Comparison of ENCODE assay signal across 16 cellular contexts in the genomic region with DNA sequence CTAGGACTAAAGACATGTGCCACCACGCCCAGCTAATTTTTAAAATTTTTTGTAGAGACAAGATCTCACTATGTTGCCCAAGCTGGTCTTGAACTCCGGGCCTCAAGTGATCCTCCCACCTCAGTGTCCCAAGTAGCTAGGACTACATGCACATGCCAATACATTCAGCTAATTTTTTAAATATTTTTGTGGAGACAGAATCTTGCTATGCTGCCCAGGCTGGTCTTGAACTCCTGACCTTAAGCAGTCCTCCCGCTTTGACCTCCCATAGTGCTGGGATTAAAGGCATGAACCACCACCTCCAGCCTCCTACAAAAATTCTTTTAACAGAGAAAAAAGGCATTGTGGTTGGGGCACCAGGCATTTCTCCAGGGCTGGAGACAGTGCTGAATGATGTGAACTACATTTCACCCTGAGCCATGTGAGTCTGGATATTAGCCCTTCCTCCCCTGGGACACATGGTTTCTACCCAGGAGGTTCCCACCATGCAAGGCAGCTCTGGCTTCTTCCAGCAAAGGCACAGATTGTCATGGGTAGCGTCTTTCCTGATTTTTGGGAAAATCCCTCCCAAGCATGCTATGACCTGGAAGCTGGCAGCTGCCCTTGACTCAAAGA. TPM values are rescaled to one million over a fixed set of nuclear protein-coding genes. Genes with fewer than 3 reads are reported as not detected.
DNase-seq lines count a peak whose midpoint lies in the region; ATAC-seq, FAIRE-seq and TF ChIP-seq lines count a peak whose summit lies in the region.
"Had no signal": no experiment of that assay in that cellular context is flagged by ENCODE, and none has a peak within 500 bp of the region (broad histone marks: within the 10 kb centered on the region; RNA-seq: fewer than 3 reads in every experiment).

No MANE protein-coding gene starts in this region.

- no peaks in the 10 kb centered on the region for H3K27me3 ChIP-seq in BLaER1 treated with 17β-estradiol and CSF1 and Interleukin-3, amounts not matched to agents 10 nM and 100 nM
- H3K27me3 ChIP-seq in HL-60 (ENCODE audit: insufficient read depth, poor library complexity, severe bottlenecking): no peaks in the 10 kb centered on the region

- no peak overlapping the region for H3K27ac ChIP-seq in BLaER1 treated with 17β-estradiol and CSF1 and Interleukin-3, amounts not matched to agents 10 nM and 100 nM
- peak overlapping the region; percentile 84; the same call in 1 of the 2 replicates for H3K27ac ChIP-seq in HL-60 (replicated peaks)
- H3K27ac ChIP-seq: PC-9 had no signal

- peaks cover 0 to 11% (median 7%) of the 10 kb centered on the region in 10 experiments; a peak in 10 of 20 replicates for H3K4me1 ChIP-seq in BLaER1 treated with 17β-estradiol and CSF1 and Interleukin-3, amounts not matched to agents 10 nM and 100 nM

- peaks cover 21 to 41% (median 35%) of the 10 kb centered on the region in 11 experiments for H3K36me3 ChIP-seq in BLaER1 treated with 17β-estradiol and CSF1 and Interleukin-3, amounts not matched to agents 10 nM and 100 nM

- TF ChIP-seq CTCF in HL-60 (IDR thresholded peaks at IDR 0.05; ENCODE audit: insufficient read depth, low read length) (no peak), astrocyte of the spinal cord (IDR thresholded peaks at IDR 0.05; ENCODE audit: low read depth, low read length) (no peak)

- DNase-seq in HL-60 (ENCODE audit: low read depth in 1 of 2, low spot score in 1 of 2): peak in 1 of 2 experiments; percentile 3
- peak; percentile 29 for DNase-seq in astrocyte of the spinal cord (ENCODE audit: low read depth, low spot score)
- DNase-seq in myocyte (ENCODE audit: low read depth): peak; percentile 61
- DNase-seq in HTR-8/SVneo (ENCODE audit: insufficient read length, low spot score): no peak
- DNase-seq in occipital lobe (lab: John Stamatoyannopoulos, UW): no peak
- DNase-seq: activated CD4-positive, alpha-beta T cell treated with anti-CD3 and anti-CD28 coated beads for 36 hours; activated naive CD8-positive, alpha-beta T cell treated with anti-CD3 and anti-CD28 coated beads, Interleukin-2, amount 50 U/mL, for 24 hours; CD4-positive, alpha-beta T cell; effector memory CD8-positive, alpha-beta T cell; foreskin fibroblast; midbrain; NCI-H1436; PC-9 had no signal

- no peaks in the 10 kb centered on the region for H3K9me3 ChIP-seq in BLaER1 treated with 17β-estradiol and CSF1 and Interleukin-3, amounts not matched to agents 10 nM and 100 nM (replicated peaks in 1 of 11)

- ATAC-seq in HG02610 (IDR thresholded peaks at IDR 0.05; ENCODE audit: unreplicated experiment): no peak
- no peak for ATAC-seq in GM18502 (IDR thresholded peaks at IDR 0.05; ENCODE audit: poor library complexity, unreplicated experiment)
- ATAC-seq: activated CD4-positive, alpha-beta T cell treated with anti-CD3 and anti-CD28 coated beads for 36 hours; activated naive CD8-positive, alpha-beta T cell treated with anti-CD3 and anti-CD28 coated beads, Interleukin-2, amount 50 U/mL, for 24 hours; effector memory CD8-positive, alpha-beta T cell had no signal

- in situ Hi-C loops in astrocyte of the spinal cord (cut with HindIII; ENCODE audit: low sequenced_read_pairs): no loop called here

- no peak overlapping the region for H3K9ac ChIP-seq in BLaER1 treated with 17β-estradiol and CSF1 and Interleukin-3, amounts not matched to agents 10 nM and 100 nM

- H4K20me1 ChIP-seq in BLaER1 treated with 17β-estradiol and CSF1 and Interleukin-3, amounts not matched to agents 10 nM and 100 nM: no peaks in the 10 kb centered on the region

- H3K4me2 ChIP-seq in BLaER1 treated with 17β-estradiol and CSF1 and Interleukin-3, amounts not matched to agents 10 nM and 100 nM: peak overlapping the region in 7 of 11 experiments; percentile 10 to 32 (median 21); a peak in 10 of 22 replicates
- H3K4me2 ChIP-seq: PC-9 had no signal

- no peak for FAIRE-seq in HTR-8/SVneo (lab: Jason Lieb, UNC)

- H3K4me3 ChIP-seq in BLaER1 treated with 17β-estradiol and CSF1 and Interleukin-3, amounts not matched to agents 10 nM and 100 nM: no peak overlapping the region
- H3K4me3 ChIP-seq in HL-60 (replicated peaks; ENCODE audit: insufficient read depth, low read length) (no peak overlapping the region), astrocyte of the spinal cord (ENCODE audit: low read depth, low read length) (no peak overlapping the region)
- H3K4me3 ChIP-seq: PC-9 had no signal

RNA-seq across cellular contexts. Expression of gene CMTR1, which starts 36.3 kb away (rescaled TPM):
- total RNA-seq in myocyte: 34.0 and 35.1 TPM in 2 replicates
- 34.5 TPM for polyA plus RNA-seq in myocyte (2012)
- 27.8 TPM for total RNA-seq in occipital lobe

RNA-seq across cellular contexts. Expression of gene RNF8, which starts 42.9 kb away (rescaled TPM):
- total RNA-seq in myocyte (14.0 and 21.5 TPM in 2 replicates), occipital lobe (27.1 TPM)
- polyA plus RNA-seq in myocyte (2012): 12.6 TPM

Comparison
In these comparisons a context has a peak if more than half of its experiments do, and no peak if none do; other contexts are left out.
1. DNase-seq: peak in astrocyte of the spinal cord (single experiment) and myocyte (single experiment); none in HTR-8/SVneo (single experiment) and occipital lobe (single experiment).